Comparison of ENCODE assay signal across 21 cellular contexts in genomic region chr5:168285696-168286095, GRCh38. TPM values are rescaled to one million over a fixed set of nuclear protein-coding genes. Genes with fewer than 3 reads are reported as not detected.
DNase-seq lines count a peak whose midpoint lies in the region; ATAC-seq, FAIRE-seq and TF ChIP-seq lines count a peak whose summit lies in the region.
"Had no signal": no experiment of that assay in that cellular context is flagged by ENCODE, and none has a peak within 500 bp of the region (broad histone marks: within the 10 kb centered on the region; RNA-seq: fewer than 3 reads in every experiment).

No MANE protein-coding gene starts in this region.

- H3F3A ChIP-seq in GM23338 (replicated peaks; ENCODE audit: low read depth) (no peaks in the 10 kb centered on the region), neural cell (ENCODE audit: insufficient read depth, low read length, poor library complexity, severe bottlenecking) (no peaks in the 10 kb centered on the region)

- no peak for TF ChIP-seq RAD21 in A549 (conservative IDR thresholded peaks at IDR 0.05 in 1 of 2, IDR thresholded peaks at IDR 0.05 in 1 of 2)
- no peak for TF ChIP-seq RAD21 in neural cell (conservative IDR thresholded peaks at IDR 0.05)

- H3K9me2 ChIP-seq in GM23338 (ENCODE audit: insufficient read depth) (no peaks in the 10 kb centered on the region), neural cell (ENCODE audit: insufficient read depth, low read length) (no peaks in the 10 kb centered on the region), OCI-LY7 (ENCODE audit: insufficient read depth, low read length) (no peaks in the 10 kb centered on the region)

- ATAC-seq in A549 = no peak
- no peak for ATAC-seq in GM23338
- ATAC-seq in upper lobe of left lung (ENCODE audit: low FRiP score in 2 of 2) = no peak
- ATAC-seq: CD8-positive, alpha-beta T cell had no signal

- H3K9me3 ChIP-seq in A549 = 0 out of 3 replicates have a peak, but pooled peaks cover 11% of the 10 kb centered on the region
- no peaks in the 10 kb centered on the region for H3K9me3 ChIP-seq in neural cell (ENCODE audit: low read length)
- no peaks in the 10 kb centered on the region for H3K9me3 ChIP-seq in OCI-LY7 (ENCODE audit: low read length)
- no peaks in the 10 kb centered on the region for H3K9me3 ChIP-seq in upper lobe of left lung
- H3K9me3 ChIP-seq: BE2C had no signal

- no peak overlapping the region for H3K9ac ChIP-seq in neural cell (ENCODE audit: low read length)
- H3K9ac ChIP-seq: BLaER1 treated with 17β-estradiol and CSF1 and Interleukin-3, amounts not matched to agents 10 nM and 100 nM had no signal

- H3K27ac Mint-ChIP-seq in GM23338 = no peak overlapping the region
- H3K27ac Mint-ChIP-seq: CD4-positive, alpha-beta T cell; CD8-positive, alpha-beta T cell had no signal

- POLR2A ChIA-PET in A549 (lab: Yijun Ruan, JAX) (no interaction called here), OCI-LY7 (lab: Charles Lee) (interaction anchor here (0.6 kb wide), 1 partner anchor 317 kb away, joined by 3 read pairs; no protein-coding TSS in a partner anchor)

- H2AFZ ChIP-seq in GM23338 = no peak overlapping the region
- no peak overlapping the region for H2AFZ ChIP-seq in neural cell (ENCODE audit: low read depth, low read length)
- H2AFZ ChIP-seq in OCI-LY7 (ENCODE audit: low read length) = no peak overlapping the region

- WGBS in A549 (ENCODE audit: missing lambda C conversion rate) = 82% methylated on average over 2 of the region's 2 CpGs
- WGBS in upper lobe of left lung, 2 donors = 82 to 86% methylated on average over 2 of the region's 2 CpGs

- H3K4me1 ChIP-seq in A549 = peaks cover 32% of the 10 kb centered on the region
- peaks cover 9% of the 10 kb centered on the region for H3K4me1 ChIP-seq in GM23338 (ENCODE audit: insufficient read depth)
- no peaks in the 10 kb centered on the region for H3K4me1 ChIP-seq in OCI-LY7 (ENCODE audit: insufficient read depth, low read length, poor library complexity, severe bottlenecking)
- H3K4me1 ChIP-seq in upper lobe of left lung = peaks cover 0 to 10% (median 4%) of the 10 kb centered on the region in 4 donors
- H3K4me1 ChIP-seq: BE2C had no signal

- intact Hi-C loops in OCI-LY7 (cut with micrococcal nuclease; ENCODE audit: unreplicated experiment) = no loop called here

- peak; percentile 39 for FAIRE-seq in A549 (lab: Jason Lieb, UNC)
- FAIRE-seq: D721Med, GM12891, GM19239 had no signal

- H3K27me3 Mint-ChIP-seq in GM23338 (ENCODE audit: insufficient read depth, low read depth, poor library complexity) = peaks cover 9% of the 10 kb centered on the region

- no peak for TF ChIP-seq POLR2A in A549 (IDR thresholded peaks at IDR 0.05; ENCODE audit: low read length)
- TF ChIP-seq POLR2A in upper lobe of left lung (IDR thresholded peaks at IDR 0.05) = no peak

- no TSS peak for BruUV-seq in OCI-LY7 (replicated peaks; lab: Mats Ljungman, UMichigan)

- no peaks in the 10 kb centered on the region for H3K9me3 Mint-ChIP-seq in GM23338

- H3K79me2 ChIP-seq in GM23338 (replicated peaks; ENCODE audit: insufficient read depth) = no peaks in the 10 kb centered on the region
- H3K79me2 ChIP-seq in neural cell (replicated peaks; ENCODE audit: insufficient read depth, low read length) = no peaks in the 10 kb centered on the region
- no peaks in the 10 kb centered on the region for H3K79me2 ChIP-seq in OCI-LY7 (ENCODE audit: insufficient read depth, low read depth, low read length)

- no peaks in the 10 kb centered on the region for H3K27me3 ChIP-seq in GM23338 (ENCODE audit: insufficient read depth)
- H3K27me3 ChIP-seq in neural cell (ENCODE audit: insufficient read depth, low read depth, low read length) = no peaks in the 10 kb centered on the region
- no peaks in the 10 kb centered on the region for H3K27me3 ChIP-seq in upper lobe of left lung
- H3K27me3 ChIP-seq: BLaER1 treated with 17β-estradiol and CSF1 and Interleukin-3, amounts not matched to agents 10 nM and 100 nM had no signal

- H4K20me1 ChIP-seq in GM23338 (replicated peaks; ENCODE audit: insufficient read depth) (no peaks in the 10 kb centered on the region), neural cell (ENCODE audit: insufficient read depth) (no peaks in the 10 kb centered on the region), OCI-LY7 (ENCODE audit: insufficient read depth, low read length) (no peaks in the 10 kb centered on the region)
- H4K20me1 ChIP-seq: BLaER1 treated with 17β-estradiol and CSF1 and Interleukin-3, amounts not matched to agents 10 nM and 100 nM had no signal

- H3K36me3 Mint-ChIP-seq in GM23338 (ENCODE audit: low read depth) = no peaks in the 10 kb centered on the region
- H3K36me3 Mint-ChIP-seq: CD8-positive, alpha-beta T cell had no signal

- CTCF ChIA-PET in A549 (lab: Yijun Ruan, JAX) (interaction anchor here (1.1 to 4.3 kb wide), 3 partner anchors 9 to 42 kb away, joined by 3 to 17 read pairs (median 5); no protein-coding TSS in a partner anchor), OCI-LY7 (lab: Charles Lee; ENCODE audit: unreplicated experiment) (no interaction called here)

- H3K36me3 ChIP-seq in GM23338 (ENCODE audit: insufficient read depth) (no peaks in the 10 kb centered on the region), neural cell (ENCODE audit: insufficient read depth, low read length) (no peaks in the 10 kb centered on the region), OCI-LY7 (ENCODE audit: insufficient read depth, low read length) (no peaks in the 10 kb centered on the region), upper lobe of left lung (no peaks in the 10 kb centered on the region)
- H3K36me3 ChIP-seq: BE2C; BLaER1 treated with 17β-estradiol and CSF1 and Interleukin-3, amounts not matched to agents 10 nM and 100 nM had no signal

- TF ChIP-seq EP300 in A549 (IDR thresholded peaks at IDR 0.05) (no peak), neural cell (conservative IDR thresholded peaks at IDR 0.05; ENCODE audit: poor library complexity, severe bottlenecking) (no peak), upper lobe of left lung (IDR thresholded peaks at IDR 0.05) (no peak)

- H3K4me3 Mint-ChIP-seq in GM23338 = no peak overlapping the region
- H3K4me3 Mint-ChIP-seq: CD4-positive, alpha-beta T cell; CD8-positive, alpha-beta T cell had no signal

- H3K4me2 ChIP-seq in A549 (no peak overlapping the region), GM23338 (0 out of 2 replicates have a peak overlapping the region, but pooled peaks have one; percentile 59), neural cell (ENCODE audit: low read length) (no peak overlapping the region), OCI-LY7 (ENCODE audit: low read length) (no peak overlapping the region)

- TF ChIP-seq CTCF in A549 (IDR thresholded peaks at IDR 0.05) (no peak), GM23338 (conservative IDR thresholded peaks at IDR 0.05; ENCODE audit: low read depth in 2 of 2) (no peak), epithelial cell of esophagus (IDR thresholded peaks at IDR 0.05; ENCODE audit: insufficient read depth, low read depth, low read length, missing control alignments) (no peak), neural cell (IDR thresholded peaks at IDR 0.05; ENCODE audit: poor library complexity, severe bottlenecking) (no peak), OCI-LY7 (conservative IDR thresholded peaks at IDR 0.05; ENCODE audit: low read length) (no peak), upper lobe of left lung (IDR thresholded peaks at IDR 0.05) (no peak)

- no peak overlapping the region for H3K4me3 ChIP-seq in A549
- no peak overlapping the region for H3K4me3 ChIP-seq in GM23338
- H3K4me3 ChIP-seq in epithelial cell of esophagus (ENCODE audit: low read length) = no peak overlapping the region
- H3K4me3 ChIP-seq in neural cell (ENCODE audit: low read length) = no peak overlapping the region
- H3K4me3 ChIP-seq in OCI-LY7 (ENCODE audit: low read depth, low read length, poor library complexity, severe bottlenecking) = no peak overlapping the region
- H3K4me3 ChIP-seq in upper lobe of left lung = no peak overlapping the region
- H3K4me3 ChIP-seq: BLaER1 treated with 17β-estradiol and CSF1 and Interleukin-3, amounts not matched to agents 10 nM and 100 nM had no signal

- H3K4me1 Mint-ChIP-seq in GM23338 = peaks cover 45% of the 10 kb centered on the region

- no peak for DNase-seq in A549 (ENCODE audit: low read depth in 1 of 2, low spot score in 1 of 2)
- no peak for DNase-seq in GM23338 (ENCODE audit: low spot score)
- peak; percentile 57 for DNase-seq in epithelial cell of esophagus (ENCODE audit: low read depth)
- no peak for DNase-seq in OCI-LY7 (ENCODE audit: low spot score)
- DNase-seq in upper lobe of left lung = no peak
- DNase-seq in NCI-H1436 (lab: John Stamatoyannopoulos, UW) = no peak
- DNase-seq: ACHN; BE2C; Caco-2; Calu3; CD4-positive, alpha-beta T cell; CD8-positive, alpha-beta T cell; DMS79 treated with DMSO at 0.1 percent for 48 hours; GF-D8 had no signal

- H3K27ac ChIP-seq in A549 (peak overlapping the region in 1 of 2 experiments; percentile 18; a peak in 1 of 6 replicates), GM23338 (ENCODE audit: low read depth) (no peak overlapping the region), neural cell (ENCODE audit: low read length) (peak overlapping the region; percentile 36), OCI-LY7 (ENCODE audit: low read depth, low read length, poor library complexity, severe bottlenecking) (no peak overlapping the region), upper lobe of left lung (no peak overlapping the region)
- H3K27ac ChIP-seq: 22Rv1; BLaER1 treated with 17β-estradiol and CSF1 and Interleukin-3, amounts not matched to agents 10 nM and 100 nM; C4-2B had no signal

TF ChIP-seq in neural cell, 6 proteins besides CTCF, POLR2A, EP300 and RAD21:
- TF ChIP-seq EZH2 (IDR thresholded peaks at IDR 0.05; ENCODE audit: borderline replicate concordance, insufficient read depth, low read length, poor library complexity, severe bottlenecking) (no peak), MXI1 (conservative IDR thresholded peaks at IDR 0.05; ENCODE audit: poor library complexity, severe bottlenecking) (no peak), SMC3 (conservative IDR thresholded peaks at IDR 0.05; ENCODE audit: poor library complexity) (no peak)

RNA-seq across cellular contexts. Expression of gene WWC1, which starts 5.7 kb away (rescaled TPM):
- polyA plus RNA-seq in A549 (2011; rRNA removed) (75.0 and 98.1 TPM in 2 replicates), A549 (2017; fragmentation: RNase III; extraction: RNeasy Plus Mini Kit Qiagen cat#74134 plus additional on column Dnase treatment) (88.5 to 113 TPM (median 92.2 TPM) in 3 replicates), GM23338 (2016; fragmentation: Nextera tagmentation; extraction: Ambion mirVana) (23.6 and 25.4 TPM in 2 replicates), neural cell (0.97 and 1.6 TPM in 2 replicates)
- polyA plus RNA-seq in A549 (2012; cell fraction: cytosol; rRNA removed) = 52.9 and 53.5 TPM in 2 replicates
- polyA plus RNA-seq in A549 (2012; cell fraction: nucleus; rRNA removed) = 45.0 and 53.1 TPM in 2 replicates
- 107 and 125 TPM in 2 replicates for polyA minus RNA-seq in A549 (2011; rRNA and poly(A)+ RNA removed)
- total RNA-seq in GM23338 (2014; rRNA removed; shearing (Covaris generic)) = 27.8 and 33.2 TPM in 2 replicates
- 1.7 and 2.4 TPM in 2 replicates for polyA minus RNA-seq in neural cell
- total RNA-seq in OCI-LY7 (2014; rRNA removed; shearing (Covaris generic)) = not detected in 2 replicates
- total RNA-seq in OCI-LY7 (2022) (not detected in 2 replicates), upper lobe of left lung (10 to 100 TPM; 64.9 to 99.1 (median 86.4) TPM)
- total RNA-seq: CD8-positive, alpha-beta T cell had no signal

Comparison
In these comparisons a context has a peak if more than half of its experiments do, and no peak if none do; other contexts are left out.
1. RNA of gene WWC1, which starts 5.7 kb away (total RNA-seq): 64.9 to 99.1 TPM in upper lobe of left lung and 27.8 to 33.2 TPM in GM23338; not detected in OCI-LY7; every median in the first group is over 10 times any median in the second.